In the genomic region with DNA sequence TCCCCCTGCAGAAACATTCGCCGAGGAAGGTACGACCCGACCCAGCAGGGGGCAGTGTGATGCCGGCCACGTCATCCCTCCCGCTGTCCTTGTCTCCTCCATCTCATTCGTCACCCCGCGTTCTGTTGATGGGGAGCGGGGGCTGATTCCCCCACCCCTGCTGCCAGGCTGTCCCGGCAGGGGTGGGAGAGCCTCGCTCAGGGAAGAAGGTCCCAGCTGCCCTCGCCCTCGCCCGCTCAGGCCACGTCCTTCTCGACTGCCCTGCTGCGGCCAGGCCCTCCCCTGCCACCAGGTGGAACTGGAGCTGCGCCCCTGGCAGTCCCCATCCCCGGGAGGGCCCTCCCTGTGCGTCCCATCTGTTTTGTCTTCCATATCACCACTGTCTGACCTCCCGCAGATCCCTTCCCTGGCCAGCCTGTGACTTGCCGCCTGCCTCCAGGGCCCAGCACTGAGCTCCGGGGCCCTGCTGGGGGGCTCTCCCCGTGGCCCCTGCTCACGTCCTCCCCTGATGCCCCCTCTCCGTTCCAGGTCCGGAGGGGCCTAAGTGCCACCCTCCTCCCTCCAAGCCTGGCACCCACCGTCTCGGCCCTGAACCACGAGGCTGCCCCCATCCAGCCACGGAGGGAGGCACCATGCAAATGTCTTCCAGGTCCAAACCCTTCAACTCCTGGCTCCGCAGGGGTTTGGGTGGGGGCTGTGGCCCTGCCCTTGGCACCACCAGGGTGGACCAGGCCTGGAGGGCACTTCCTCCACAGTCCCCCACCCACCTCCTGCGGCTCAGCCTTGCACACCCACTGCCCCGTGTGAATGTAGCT, we compare ENCODE assay signal across 1 cellular context.
TF ChIP-seq lines count a peak whose summit lies in the region.

No MANE protein-coding gene starts in this region.

TF ChIP-seq in K562, 482 proteins besides CTCF, POLR2A, EP300 and RAD21 (continued from another document and continues in another):
- TF ChIP-seq, protein P1, sequence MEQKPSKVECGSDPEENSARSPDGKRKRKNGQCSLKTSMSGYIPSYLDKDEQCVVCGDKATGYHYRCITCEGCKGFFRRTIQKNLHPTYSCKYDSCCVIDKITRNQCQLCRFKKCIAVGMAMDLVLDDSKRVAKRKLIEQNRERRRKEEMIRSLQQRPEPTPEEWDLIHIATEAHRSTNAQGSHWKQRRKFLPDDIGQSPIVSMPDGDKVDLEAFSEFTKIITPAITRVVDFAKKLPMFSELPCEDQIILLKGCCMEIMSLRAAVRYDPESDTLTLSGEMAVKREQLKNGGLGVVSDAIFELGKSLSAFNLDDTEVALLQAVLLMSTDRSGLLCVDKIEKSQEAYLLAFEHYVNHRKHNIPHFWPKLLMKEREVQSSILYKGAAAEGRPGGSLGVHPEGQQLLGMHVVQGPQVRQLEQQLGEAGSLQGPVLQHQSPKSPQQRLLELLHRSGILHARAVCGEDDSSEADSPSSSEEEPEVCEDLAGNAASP (IDR thresholded peaks at IDR 0.05): no peak
- TF ChIP-seq POLR2G (IDR thresholded peaks at IDR 0.05; ENCODE audit: low read depth, low read length) (peak; percentile 70), SMC3 (conservative IDR thresholded peaks at IDR 0.05; ENCODE audit: insufficient read depth, low read depth, low read length) (peak; percentile 56), JUNB (CRISPR knock-in tag; conservative IDR thresholded peaks at IDR 0.05) (no peak), ETV1 (tag; conservative IDR thresholded peaks at IDR 0.05; ENCODE audit: low read depth) (no peak), NFATC3 (IDR thresholded peaks at IDR 0.05) (no peak), ZNF224 (CRISPR knock-in tag; IDR thresholded peaks at IDR 0.05) (no peak), TCFL5 (CRISPR knock-in tag; conservative IDR thresholded peaks at IDR 0.05) (no peak), ZC3H11A (IDR thresholded peaks at IDR 0.05; ENCODE audit: low read depth, low read length) (no peak), NFE2L1 (tag; IDR thresholded peaks at IDR 0.05; ENCODE audit: borderline replicate concordance, low read depth) (no peak), FUS (optimal IDR thresholded peaks at IDR 0.05; ENCODE audit: low read depth, low read length) (no peak), SIN3B (IDR thresholded peaks at IDR 0.05; ENCODE audit: low read depth) (peak; percentile 65; the same call in 1 of the 2 replicates), STAT5A (IDR thresholded peaks at IDR 0.05; ENCODE audit: borderline replicate concordance, low read length) (no peak), BDP1 (IDR thresholded peaks at IDR 0.05; ENCODE audit: insufficient read depth, insufficient read length) (no peak), MTA2 (IDR thresholded peaks at IDR 0.05; ENCODE audit: low read depth) (no peak), EP400 (IDR thresholded peaks at IDR 0.05) (peak; percentile 83), HDAC6 (IDR thresholded peaks at IDR 0.05; ENCODE audit: low read depth, low read length) (no peak), MED1 (CRISPR knock-in tag; IDR thresholded peaks at IDR 0.05; ENCODE audit: borderline replicate concordance) (no peak), HLTF (IDR thresholded peaks at IDR 0.05) (0 out of 2 replicates have a peak, but pooled peaks have one; percentile 59), TAF9B (IDR thresholded peaks at IDR 0.05; ENCODE audit: partially characterized antibody) (no peak), FIP1L1 (IDR thresholded peaks at IDR 0.05; ENCODE audit: low read depth, low read length, poor library complexity, severe bottlenecking) (no peak), ZSCAN29 (IDR thresholded peaks at IDR 0.05) (no peak)
- TF ChIP-seq, protein P2, sequence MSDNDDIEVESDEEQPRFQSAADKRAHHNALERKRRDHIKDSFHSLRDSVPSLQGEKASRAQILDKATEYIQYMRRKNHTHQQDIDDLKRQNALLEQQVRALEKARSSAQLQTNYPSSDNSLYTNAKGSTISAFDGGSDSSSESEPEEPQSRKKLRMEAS (CRISPR knock-in tag; IDR thresholded peaks at IDR 0.05): peak; percentile 41; the same call in 1 of the 2 replicates
- TF ChIP-seq, protein P3, sequence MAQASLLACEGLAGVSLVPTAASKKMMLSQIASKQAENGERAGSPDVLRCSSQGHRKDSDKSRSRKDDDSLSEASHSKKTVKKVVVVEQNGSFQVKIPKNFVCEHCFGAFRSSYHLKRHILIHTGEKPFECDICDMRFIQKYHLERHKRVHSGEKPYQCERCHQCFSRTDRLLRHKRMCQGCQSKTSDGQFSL (CRISPR knock-in tag; IDR thresholded peaks at IDR 0.05): peak; percentile 51; the same call in 1 of the 2 replicates
- TF ChIP-seq, protein P3 (tag; IDR thresholded peaks at IDR 0.05): no peak
- TF ChIP-seq, protein P4, sequence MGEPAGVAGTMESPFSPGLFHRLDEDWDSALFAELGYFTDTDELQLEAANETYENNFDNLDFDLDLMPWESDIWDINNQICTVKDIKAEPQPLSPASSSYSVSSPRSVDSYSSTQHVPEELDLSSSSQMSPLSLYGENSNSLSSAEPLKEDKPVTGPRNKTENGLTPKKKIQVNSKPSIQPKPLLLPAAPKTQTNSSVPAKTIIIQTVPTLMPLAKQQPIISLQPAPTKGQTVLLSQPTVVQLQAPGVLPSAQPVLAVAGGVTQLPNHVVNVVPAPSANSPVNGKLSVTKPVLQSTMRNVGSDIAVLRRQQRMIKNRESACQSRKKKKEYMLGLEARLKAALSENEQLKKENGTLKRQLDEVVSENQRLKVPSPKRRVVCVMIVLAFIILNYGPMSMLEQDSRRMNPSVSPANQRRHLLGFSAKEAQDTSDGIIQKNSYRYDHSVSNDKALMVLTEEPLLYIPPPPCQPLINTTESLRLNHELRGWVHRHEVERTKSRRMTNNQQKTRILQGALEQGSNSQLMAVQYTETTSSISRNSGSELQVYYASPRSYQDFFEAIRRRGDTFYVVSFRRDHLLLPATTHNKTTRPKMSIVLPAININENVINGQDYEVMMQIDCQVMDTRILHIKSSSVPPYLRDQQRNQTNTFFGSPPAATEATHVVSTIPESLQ (CRISPR knock-in tag; IDR thresholded peaks at IDR 0.05): no peak
- TF ChIP-seq, protein P5, sequence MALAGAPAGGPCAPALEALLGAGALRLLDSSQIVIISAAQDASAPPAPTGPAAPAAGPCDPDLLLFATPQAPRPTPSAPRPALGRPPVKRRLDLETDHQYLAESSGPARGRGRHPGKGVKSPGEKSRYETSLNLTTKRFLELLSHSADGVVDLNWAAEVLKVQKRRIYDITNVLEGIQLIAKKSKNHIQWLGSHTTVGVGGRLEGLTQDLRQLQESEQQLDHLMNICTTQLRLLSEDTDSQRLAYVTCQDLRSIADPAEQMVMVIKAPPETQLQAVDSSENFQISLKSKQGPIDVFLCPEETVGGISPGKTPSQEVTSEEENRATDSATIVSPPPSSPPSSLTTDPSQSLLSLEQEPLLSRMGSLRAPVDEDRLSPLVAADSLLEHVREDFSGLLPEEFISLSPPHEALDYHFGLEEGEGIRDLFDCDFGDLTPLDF (CRISPR knock-in tag; IDR thresholded peaks at IDR 0.05): no peak
- TF ChIP-seq, protein P6, sequence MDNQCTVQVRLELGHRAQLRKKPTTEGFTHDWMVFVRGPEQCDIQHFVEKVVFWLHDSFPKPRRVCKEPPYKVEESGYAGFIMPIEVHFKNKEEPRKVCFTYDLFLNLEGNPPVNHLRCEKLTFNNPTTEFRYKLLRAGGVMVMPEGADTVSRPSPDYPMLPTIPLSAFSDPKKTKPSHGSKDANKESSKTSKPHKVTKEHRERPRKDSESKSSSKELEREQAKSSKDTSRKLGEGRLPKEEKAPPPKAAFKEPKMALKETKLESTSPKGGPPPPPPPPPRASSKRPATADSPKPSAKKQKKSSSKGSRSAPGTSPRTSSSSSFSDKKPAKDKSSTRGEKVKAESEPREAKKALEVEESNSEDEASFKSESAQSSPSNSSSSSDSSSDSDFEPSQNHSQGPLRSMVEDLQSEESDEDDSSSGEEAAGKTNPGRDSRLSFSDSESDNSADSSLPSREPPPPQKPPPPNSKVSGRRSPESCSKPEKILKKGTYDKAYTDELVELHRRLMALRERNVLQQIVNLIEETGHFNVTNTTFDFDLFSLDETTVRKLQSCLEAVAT (IDR thresholded peaks at IDR 0.05): no peak
- TF ChIP-seq, protein P7, sequence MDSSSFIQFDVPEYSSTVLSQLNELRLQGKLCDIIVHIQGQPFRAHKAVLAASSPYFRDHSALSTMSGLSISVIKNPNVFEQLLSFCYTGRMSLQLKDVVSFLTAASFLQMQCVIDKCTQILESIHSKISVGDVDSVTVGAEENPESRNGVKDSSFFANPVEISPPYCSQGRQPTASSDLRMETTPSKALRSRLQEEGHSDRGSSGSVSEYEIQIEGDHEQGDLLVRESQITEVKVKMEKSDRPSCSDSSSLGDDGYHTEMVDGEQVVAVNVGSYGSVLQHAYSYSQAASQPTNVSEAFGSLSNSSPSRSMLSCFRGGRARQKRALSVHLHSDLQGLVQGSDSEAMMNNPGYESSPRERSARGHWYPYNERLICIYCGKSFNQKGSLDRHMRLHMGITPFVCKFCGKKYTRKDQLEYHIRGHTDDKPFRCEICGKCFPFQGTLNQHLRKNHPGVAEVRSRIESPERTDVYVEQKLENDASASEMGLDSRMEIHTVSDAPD (CRISPR knock-in tag; IDR thresholded peaks at IDR 0.05): no peak
- TF ChIP-seq, protein P8, sequence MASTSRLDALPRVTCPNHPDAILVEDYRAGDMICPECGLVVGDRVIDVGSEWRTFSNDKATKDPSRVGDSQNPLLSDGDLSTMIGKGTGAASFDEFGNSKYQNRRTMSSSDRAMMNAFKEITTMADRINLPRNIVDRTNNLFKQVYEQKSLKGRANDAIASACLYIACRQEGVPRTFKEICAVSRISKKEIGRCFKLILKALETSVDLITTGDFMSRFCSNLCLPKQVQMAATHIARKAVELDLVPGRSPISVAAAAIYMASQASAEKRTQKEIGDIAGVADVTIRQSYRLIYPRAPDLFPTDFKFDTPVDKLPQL (IDR thresholded peaks at IDR 0.05; ENCODE audit: extremely low read depth, insufficient read length): no peak
- TF ChIP-seq, protein P9, sequence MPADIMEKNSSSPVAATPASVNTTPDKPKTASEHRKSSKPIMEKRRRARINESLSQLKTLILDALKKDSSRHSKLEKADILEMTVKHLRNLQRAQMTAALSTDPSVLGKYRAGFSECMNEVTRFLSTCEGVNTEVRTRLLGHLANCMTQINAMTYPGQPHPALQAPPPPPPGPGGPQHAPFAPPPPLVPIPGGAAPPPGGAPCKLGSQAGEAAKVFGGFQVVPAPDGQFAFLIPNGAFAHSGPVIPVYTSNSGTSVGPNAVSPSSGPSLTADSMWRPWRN (IDR thresholded peaks at IDR 0.05; ENCODE audit: low read depth): no peak
- TF ChIP-seq, protein P10, sequence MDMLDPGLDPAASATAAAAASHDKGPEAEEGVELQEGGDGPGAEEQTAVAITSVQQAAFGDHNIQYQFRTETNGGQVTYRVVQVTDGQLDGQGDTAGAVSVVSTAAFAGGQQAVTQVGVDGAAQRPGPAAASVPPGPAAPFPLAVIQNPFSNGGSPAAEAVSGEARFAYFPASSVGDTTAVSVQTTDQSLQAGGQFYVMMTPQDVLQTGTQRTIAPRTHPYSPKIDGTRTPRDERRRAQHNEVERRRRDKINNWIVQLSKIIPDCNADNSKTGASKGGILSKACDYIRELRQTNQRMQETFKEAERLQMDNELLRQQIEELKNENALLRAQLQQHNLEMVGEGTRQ (CRISPR knock-in tag; IDR thresholded peaks at IDR 0.05): no peak
- TF ChIP-seq, protein P11, sequence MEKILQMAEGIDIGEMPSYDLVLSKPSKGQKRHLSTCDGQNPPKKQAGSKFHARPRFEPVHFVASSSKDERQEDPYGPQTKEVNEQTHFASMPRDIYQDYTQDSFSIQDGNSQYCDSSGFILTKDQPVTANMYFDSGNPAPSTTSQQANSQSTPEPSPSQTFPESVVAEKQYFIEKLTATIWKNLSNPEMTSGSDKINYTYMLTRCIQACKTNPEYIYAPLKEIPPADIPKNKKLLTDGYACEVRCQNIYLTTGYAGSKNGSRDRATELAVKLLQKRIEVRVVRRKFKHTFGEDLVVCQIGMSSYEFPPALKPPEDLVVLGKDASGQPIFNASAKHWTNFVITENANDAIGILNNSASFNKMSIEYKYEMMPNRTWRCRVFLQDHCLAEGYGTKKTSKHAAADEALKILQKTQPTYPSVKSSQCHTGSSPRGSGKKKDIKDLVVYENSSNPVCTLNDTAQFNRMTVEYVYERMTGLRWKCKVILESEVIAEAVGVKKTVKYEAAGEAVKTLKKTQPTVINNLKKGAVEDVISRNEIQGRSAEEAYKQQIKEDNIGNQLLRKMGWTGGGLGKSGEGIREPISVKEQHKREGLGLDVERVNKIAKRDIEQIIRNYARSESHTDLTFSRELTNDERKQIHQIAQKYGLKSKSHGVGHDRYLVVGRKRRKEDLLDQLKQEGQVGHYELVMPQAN (IDR thresholded peaks at IDR 0.05; ENCODE audit: borderline replicate concordance): no peak
- TF ChIP-seq, protein P12, sequence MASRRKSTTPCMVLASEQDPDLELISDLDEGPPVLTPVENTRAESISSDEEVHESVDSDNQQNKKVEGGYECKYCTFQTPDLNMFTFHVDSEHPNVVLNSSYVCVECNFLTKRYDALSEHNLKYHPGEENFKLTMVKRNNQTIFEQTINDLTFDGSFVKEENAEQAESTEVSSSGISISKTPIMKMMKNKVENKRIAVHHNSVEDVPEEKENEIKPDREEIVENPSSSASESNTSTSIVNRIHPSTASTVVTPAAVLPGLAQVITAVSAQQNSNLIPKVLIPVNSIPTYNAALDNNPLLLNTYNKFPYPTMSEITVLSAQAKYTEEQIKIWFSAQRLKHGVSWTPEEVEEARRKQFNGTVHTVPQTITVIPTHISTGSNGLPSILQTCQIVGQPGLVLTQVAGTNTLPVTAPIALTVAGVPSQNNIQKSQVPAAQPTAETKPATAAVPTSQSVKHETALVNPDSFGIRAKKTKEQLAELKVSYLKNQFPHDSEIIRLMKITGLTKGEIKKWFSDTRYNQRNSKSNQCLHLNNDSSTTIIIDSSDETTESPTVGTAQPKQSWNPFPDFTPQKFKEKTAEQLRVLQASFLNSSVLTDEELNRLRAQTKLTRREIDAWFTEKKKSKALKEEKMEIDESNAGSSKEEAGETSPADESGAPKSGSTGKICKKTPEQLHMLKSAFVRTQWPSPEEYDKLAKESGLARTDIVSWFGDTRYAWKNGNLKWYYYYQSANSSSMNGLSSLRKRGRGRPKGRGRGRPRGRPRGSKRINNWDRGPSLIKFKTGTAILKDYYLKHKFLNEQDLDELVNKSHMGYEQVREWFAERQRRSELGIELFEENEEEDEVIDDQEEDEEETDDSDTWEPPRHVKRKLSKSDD (conservative IDR thresholded peaks at IDR 0.05; ENCODE audit: low read length): 0 out of 2 replicates have a peak, but pooled peaks have one; percentile 57
